36 cellular contexts compared by ENCODE assay signal in genomic region chr1:5490640-5491039, GRCh38.
"Had no signal": no experiment of that assay in that cellular context is flagged by ENCODE, and none has a peak within 500 bp of the region (broad histone marks: within the 10 kb centered on the region; RNA-seq: fewer than 3 reads in every experiment).

No MANE protein-coding gene starts in this region.

- H3K36me3 ChIP-seq: brain microvascular endothelial cell, cardiac muscle cell, Peyer's patch had no signal

- H3K27me3 Mint-ChIP-seq: activated B cell treated with CpG ODN at 0.5 μM for 24 hours; activated naive CD8-positive, alpha-beta T cell treated with anti-CD3 and anti-CD28 coated beads for 36 hours had no signal

- H3K4me2 ChIP-seq: KMS-11 had no signal

- H3K4me3 Mint-ChIP-seq: activated B cell treated with CpG ODN at 0.5 μM for 24 hours; activated CD4-positive, alpha-beta memory T cell treated with anti-CD3 and anti-CD28 coated beads, Interleukin-2, amount 10 ng/mL, durations not matched to agents 7 days and 5 days; activated CD8-positive, alpha-beta memory T cell treated with anti-CD3 and anti-CD28 coated beads, Interleukin-2, amount 10 ng/mL, durations not matched to agents 7 days and 5 days; activated naive CD8-positive, alpha-beta T cell treated with anti-CD3 and anti-CD28 coated beads for 36 hours; central memory CD8-positive, alpha-beta T cell had no signal

- H3K9ac ChIP-seq: KMS-11 had no signal

- H3K27me3 ChIP-seq: brain microvascular endothelial cell, Peyer's patch had no signal

- DNase-seq: activated B cell treated with CpG ODN at 0.5 μM for 24 hours; activated CD4-positive, alpha-beta memory T cell treated with anti-CD3 and anti-CD28 coated beads, Interleukin-2, amount 10 ng/mL, durations not matched to agents 7 days and 5 days; activated CD4-positive, alpha-beta T cell treated with anti-CD3 and anti-CD28 coated beads for 4 hours; activated CD4-positive, alpha-beta T cell treated with anti-CD3 and anti-CD28 coated beads, Interleukin-2, amount 50 U/mL, for 1 hour; activated CD4-positive, CD25-positive, alpha-beta regulatory T cell treated with anti-CD3 and anti-CD28 coated beads, Interleukin-2, amount 50 U/mL, for 72 hours; activated CD8-positive, alpha-beta memory T cell treated with anti-CD3 and anti-CD28 coated beads for 24 hours; activated CD8-positive, alpha-beta memory T cell treated with anti-CD3 and anti-CD28 coated beads, Interleukin-2, amount 10 ng/mL, durations not matched to agents 7 days and 5 days; activated CD8-positive, alpha-beta memory T cell treated with anti-CD3 and anti-CD28 coated beads, Interleukin-2, amount 50 U/mL, for 48 hours; activated effector memory CD4-positive, alpha-beta T cell treated with anti-CD3 and anti-CD28 coated beads, Interleukin-2, amount 50 U/mL, for 16 hours; activated naive CD4-positive, alpha-beta T cell; activated naive CD4-positive, alpha-beta T cell treated with anti-CD3 and anti-CD28 coated beads, Interleukin-2, amount 50 U/mL, for 16 hours; activated naive CD8-positive, alpha-beta T cell treated with anti-CD3 and anti-CD28 coated beads for 36 hours; activated T-cell treated with anti-CD3 and anti-CD28 coated beads, Interleukin-2, amount 50 U/mL, for 48 hours; amniotic stem cell; brain microvascular endothelial cell; NCI-H1092 treated with DMSO at 0.1 percent for 48 hours; NCI-H146; NCI-H187; NCI-H2029 treated with DMSO at 0.1 percent for 48 hours; NCI-H2107; NCI-H2171; NCI-H510A; NCI-H526; NCI-H748 treated with DMSO at 0.1 percent for 48 hours; NK-92 treated with Interleukin-12 subunit alpha and Interleukin-12 subunit beta, amount 100 ng/mL, for 24 hours; PC-3; Peyer's patch; Right ventricle myocardium superior; SW 1271; T-helper 1 cell; T-helper 2 cell; T-helper 9 cell had no signal

- H3K9me3 Mint-ChIP-seq: activated B cell treated with CpG ODN at 0.5 μM for 24 hours; activated CD4-positive, alpha-beta memory T cell treated with anti-CD3 and anti-CD28 coated beads, Interleukin-2, amount 10 ng/mL, durations not matched to agents 7 days and 5 days; activated naive CD8-positive, alpha-beta T cell treated with anti-CD3 and anti-CD28 coated beads for 36 hours; central memory CD8-positive, alpha-beta T cell had no signal

- H3K9me3 ChIP-seq: Peyer's patch had no signal

- H3K4me1 Mint-ChIP-seq: activated B cell treated with CpG ODN at 0.5 μM for 24 hours; activated CD4-positive, alpha-beta memory T cell treated with anti-CD3 and anti-CD28 coated beads, Interleukin-2, amount 10 ng/mL, durations not matched to agents 7 days and 5 days; activated CD8-positive, alpha-beta memory T cell treated with anti-CD3 and anti-CD28 coated beads, Interleukin-2, amount 10 ng/mL, durations not matched to agents 7 days and 5 days; activated naive CD8-positive, alpha-beta T cell treated with anti-CD3 and anti-CD28 coated beads for 36 hours; central memory CD8-positive, alpha-beta T cell had no signal

- H3K4me1 ChIP-seq: Peyer's patch had no signal

- H3K4me3 ChIP-seq: cardiac muscle cell, Peyer's patch had no signal

- H3K27ac Mint-ChIP-seq: activated B cell treated with CpG ODN at 0.5 μM for 24 hours; activated CD4-positive, alpha-beta memory T cell treated with anti-CD3 and anti-CD28 coated beads, Interleukin-2, amount 10 ng/mL, durations not matched to agents 7 days and 5 days; activated CD8-positive, alpha-beta memory T cell treated with anti-CD3 and anti-CD28 coated beads, Interleukin-2, amount 10 ng/mL, durations not matched to agents 7 days and 5 days; activated naive CD8-positive, alpha-beta T cell treated with anti-CD3 and anti-CD28 coated beads for 36 hours had no signal

- H3K36me3 Mint-ChIP-seq: activated CD8-positive, alpha-beta memory T cell treated with anti-CD3 and anti-CD28 coated beads, Interleukin-2, amount 10 ng/mL, durations not matched to agents 7 days and 5 days; activated naive CD8-positive, alpha-beta T cell treated with anti-CD3 and anti-CD28 coated beads for 36 hours had no signal

- H3K27ac ChIP-seq: brain microvascular endothelial cell, cardiac muscle cell, KMS-11, Peyer's patch, VCaP had no signal

- ATAC-seq: activated CD8-positive, alpha-beta memory T cell treated with anti-CD3 and anti-CD28 coated beads, Interleukin-2, amount 10 ng/mL, durations not matched to agents 7 days and 5 days; PC-3 had no signal
